Comparison of ENCODE assay signal across 11 cellular contexts in genomic region chr1:207032528-207033017, GRCh38. TPM values are rescaled to one million over a fixed set of nuclear protein-coding genes. Genes with fewer than 3 reads are reported as not detected.
DNase-seq lines count a peak whose midpoint lies in the region; ATAC-seq and TF ChIP-seq lines count a peak whose summit lies in the region.
"Had no signal": no experiment of that assay in that cellular context is flagged by ENCODE, and none has a peak within 500 bp of the region (broad histone marks: within the 10 kb centered on the region; RNA-seq: fewer than 3 reads in every experiment).

C1orf116 (minus strand) TSS chr1:207032756; CDS start chr1:207027598, 5,158 bp downstream.

- ATAC-seq in HCT116 (peak; percentile 96), foreskin keratinocyte (peak; percentile 87), GM18873 (IDR thresholded peaks at IDR 0.05; ENCODE audit: low FRiP score, unreplicated experiment) (no peak), GM18511 (IDR thresholded peaks at IDR 0.05; ENCODE audit: unreplicated experiment) (no peak)

- POLR2A ChIA-PET in HCT116 (lab: Charles Lee): interaction anchor here (0.8 to 1.4 kb wide), 5 partner anchors 9 to 20 kb away, joined by 3 to 9 read pairs (median 5); partner anchors contain the start of genes PFKFB2 and YOD1

- no peaks in the 10 kb centered on the region for H4K20me1 ChIP-seq in HCT116 (ENCODE audit: insufficient read depth)

- H3K9ac ChIP-seq in HCT116 (ENCODE audit: low read length) (peak within 1 kb of the TSS; percentile 54), rectal smooth muscle tissue (ENCODE audit: low read length) (no peak within 1 kb of the TSS)

- intact Hi-C loops in HCT116 (cut with micrococcal nuclease): no loop called here

- no peak for TF ChIP-seq CTCF in HCT116 (IDR thresholded peaks at IDR 0.05 in 2 of 3, conservative IDR thresholded peaks at IDR 0.05 in 1 of 3; ENCODE audit: borderline replicate concordance in 1 of 3, insufficient read depth in 1 of 3, low read depth in 2 of 3, low read length in 2 of 3)
- no peak for TF ChIP-seq CTCF in foreskin keratinocyte (conservative IDR thresholded peaks at IDR 0.05)

- RAD21 ChIA-PET in HCT116 (lab: Charles Lee; ENCODE audit: low non-redundant PET in 1 of 2, low total read pairs in 2 of 2, uncharacterized antibody in 2 of 2, unreplicated experiment in 2 of 2): interaction anchor here in 1 of 2 experiments (1.2 kb wide), 1 partner anchor 20 kb away, joined by 3 read pairs; the partner anchor contains the start of gene PFKFB2

- DNase-seq in HCT116 (ENCODE audit: low read depth, low spot score): peak; percentile 88
- DNase-seq in NCI-H510A (lab: John Stamatoyannopoulos, UW): peak; percentile 88
- peak; percentile 98 to 99 for DNase-seq in foreskin keratinocyte
- DNase-seq in substantia nigra (lab: John Stamatoyannopoulos, UW): no peak
- no peak for DNase-seq in stimulated activated CD4-positive, alpha-beta T cell treated with anti-CD3 and anti-CD28 coated beads, Interleukin-4, amount 100 ng/mL, for 4 hours
- DNase-seq: activated CD4-positive, alpha-beta T cell treated with anti-CD3 and anti-CD28 coated beads for 48 hours; NCI-H1694 had no signal

- H3K9me2 ChIP-seq in HCT116 (ENCODE audit: insufficient read depth): no peaks in the 10 kb centered on the region

- TF ChIP-seq POLR2A in HCT116 (IDR thresholded peaks at IDR 0.05; ENCODE audit: borderline replicate concordance, extremely low read depth, insufficient read depth, insufficient read length): no peak

- no peak within 1 kb of the TSS for H3K27ac ChIP-seq in HCT116 (ENCODE audit: low read depth, low read length)
- peak within 1 kb of the TSS; percentile 98 for H3K27ac ChIP-seq in foreskin keratinocyte
- H3K27ac ChIP-seq in rectal smooth muscle tissue (ENCODE audit: low read depth, low read length): no peak within 1 kb of the TSS
- H3K27ac ChIP-seq in substantia nigra (ENCODE audit: low read depth, low read length, poor library complexity, severe bottlenecking): no peak within 1 kb of the TSS

- H3K4me1 ChIP-seq in HCT116 (ENCODE audit: control insufficient read depth in 1 of 2, insufficient read depth in 2 of 2, low read length in 2 of 2): peaks cover 27 to 81% of the 10 kb centered on the region in 2 experiments
- peaks cover 44% of the 10 kb centered on the region for H3K4me1 ChIP-seq in foreskin keratinocyte
- no peaks in the 10 kb centered on the region for H3K4me1 ChIP-seq in rectal smooth muscle tissue (ENCODE audit: control insufficient read depth, insufficient read depth, low read length)

- H3K79me2 ChIP-seq in HCT116 (ENCODE audit: insufficient read depth, low read length): peaks cover 3% of the 10 kb centered on the region; the same call in 1 of the 2 replicates

- CTCF ChIA-PET in HCT116 (lab: Charles Lee): interaction anchor here (0.6 to 1.5 kb wide), 6 partner anchors 10 to 533 kb away, joined by 3 to 5 read pairs (median 3); no protein-coding TSS in a partner anchor

- H3K4me2 ChIP-seq in HCT116 (ENCODE audit: low read length): peak within 1 kb of the TSS; percentile 68

- H3K27me3 ChIP-seq in HCT116 (ENCODE audit: insufficient read depth, low read length) (no peaks in the 10 kb centered on the region), foreskin keratinocyte (no peaks in the 10 kb centered on the region), rectal smooth muscle tissue (ENCODE audit: control insufficient read depth, insufficient read depth, low read length) (no peaks in the 10 kb centered on the region)

- H2AFZ ChIP-seq in HCT116 (ENCODE audit: low read depth, low read length, poor library complexity, severe bottlenecking): no peak within 1 kb of the TSS

- H3K36me3 ChIP-seq in HCT116 (ENCODE audit: control insufficient read depth in 1 of 2, insufficient read depth in 2 of 2, low read length in 2 of 2) (no peaks in the 10 kb centered on the region), rectal smooth muscle tissue (ENCODE audit: control insufficient read depth, insufficient read depth, low read length) (no peaks in the 10 kb centered on the region)

- no peak for TF ChIP-seq RAD21 in HCT116 (IDR thresholded peaks at IDR 0.05; ENCODE audit: low read depth)

- peak within 1 kb of the TSS; percentile 46 to 55 for H3K4me3 ChIP-seq in HCT116 (replicated peaks in 1 of 2; ENCODE audit: low read depth in 1 of 2, low read length in 2 of 2)
- H3K4me3 ChIP-seq in rectal smooth muscle tissue (ENCODE audit: low read length): peak within 1 kb of the TSS; percentile 47

- BruUV-seq in HCT116 (replicated peaks; lab: Mats Ljungman, UMichigan): no TSS peak

- H3K9me3 ChIP-seq in HCT116 (ENCODE audit: control insufficient read depth in 1 of 2, insufficient read depth in 1 of 2, low read depth in 1 of 2, low read length in 2 of 2): no peaks in the 10 kb centered on the region

TF ChIP-seq in HCT116, 20 proteins besides CTCF, POLR2A, EP300 and RAD21:
- TF ChIP-seq SIN3A (IDR thresholded peaks at IDR 0.05; ENCODE audit: low read depth): peak; percentile 20; the same call in 1 of the 2 replicates
- TF ChIP-seq JUND (IDR thresholded peaks at IDR 0.05): peak; percentile 2; the same call in 1 of the 2 replicates
- peak; percentile 23 for TF ChIP-seq YY1 (IDR thresholded peaks at IDR 0.05; ENCODE audit: extremely low read depth, insufficient replicate concordance, low read depth, low read length)
- TF ChIP-seq CBX3 (IDR thresholded peaks at IDR 0.05; ENCODE audit: low read depth): peak; percentile 54; the same call in 1 of the 2 replicates
- peak; percentile 79 for TF ChIP-seq SP1 (IDR thresholded peaks at IDR 0.05; ENCODE audit: low read depth)
- no peak for TF ChIP-seq ZFX (IDR thresholded peaks at IDR 0.05)
- no peak for TF ChIP-seq REST (IDR thresholded peaks at IDR 0.05; ENCODE audit: low read depth)
- peak; percentile 66; the same call in 1 of the 2 replicates for TF ChIP-seq POLR2AphosphoS5 (IDR thresholded peaks at IDR 0.05; ENCODE audit: low read depth, low read length)

RNA-seq across cellular contexts. Expression of gene C1orf116, which starts in this region (rescaled TPM):
- 3.6 TPM for total RNA-seq in HCT116 (2021; ENCODE audit: unreplicated experiment)
- 3.3 and 4.8 TPM in 2 replicates for polyA plus RNA-seq in HCT116 (2012)
- 76.9 and 78.2 TPM in 2 replicates for total RNA-seq in foreskin keratinocyte
- 56.6 and 69.5 TPM in 2 replicates for polyA plus RNA-seq in foreskin keratinocyte
- total RNA-seq: lung microvascular endothelial cell had no signal

Comparison
In these comparisons a context has a peak if more than half of its experiments do, and no peak if none do; other contexts are left out.
1. RNA of gene C1orf116 (total RNA-seq): 76.9 to 78.2 TPM in foreskin keratinocyte; 3.6 TPM in HCT116 (single experiment); every median in the first group is over 10 times any median in the second.
2. ATAC-seq: peak in HCT116 (single experiment) and foreskin keratinocyte (single experiment); none in GM18873 (single experiment) and GM18511 (single experiment).
3. DNase-seq: peak in HCT116 (single experiment), NCI-H510A (single experiment) and foreskin keratinocyte (2 of 2); none in substantia nigra (0 of 49) and stimulated activated CD4-positive, alpha-beta T cell treated with anti-CD3 and anti-CD28 coated beads, Interleukin-4, amount 100 ng/mL, for 4 hours (0 of 2).